Comparison of ENCODE assay signal across 10 cellular contexts in the genomic region with DNA sequence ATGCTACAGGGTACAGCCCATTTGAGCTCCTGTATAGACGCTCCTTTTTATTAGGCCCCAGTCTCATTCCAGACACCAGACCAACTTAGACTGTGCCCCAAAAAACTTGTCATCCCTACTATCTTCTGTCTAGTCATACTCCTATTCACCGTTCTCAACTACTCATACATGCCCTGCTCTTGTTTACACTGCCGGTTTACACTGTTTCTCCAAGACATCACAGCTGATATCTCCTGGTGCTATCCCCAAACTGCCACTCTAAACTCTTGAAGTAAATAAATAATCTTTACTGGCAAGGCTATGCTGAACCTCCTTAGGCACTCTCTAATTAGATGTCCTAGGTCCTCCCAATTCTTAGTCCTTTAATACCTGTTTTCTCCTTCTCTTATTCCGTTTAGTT. TPM values are rescaled to one million over a fixed set of nuclear protein-coding genes. Genes with fewer than 3 reads are reported as not detected.
DNase-seq lines count a peak whose midpoint lies in the region; ATAC-seq and TF ChIP-seq lines count a peak whose summit lies in the region.
"Not testable (repeated sequence)": the region's sequence is repeated elsewhere in the genome, so short reads cannot be mapped to it uniquely, and the experiment has no call there.
"Had no signal": no experiment of that assay in that cellular context is flagged by ENCODE, and none has a peak within 500 bp of the region (broad histone marks: within the 10 kb centered on the region; RNA-seq: fewer than 3 reads in every experiment).

No MANE protein-coding gene starts in this region.

- H3K27ac Mint-ChIP-seq in Caco-2 (ENCODE audit: unreplicated experiment), result peak overlapping the region; percentile 44
- H3K27ac Mint-ChIP-seq in activated T-cell treated with anti-CD3 and anti-CD28 coated beads, Interleukin-2, amount 50 U/mL, for 72 hours, result peak overlapping the region; percentile 85
- H3K27ac Mint-ChIP-seq in central memory CD8-positive, alpha-beta T cell (ENCODE audit: low read depth), result peak overlapping the region; percentile 55
- H3K27ac Mint-ChIP-seq in memory B cell, result peak overlapping the region; percentile 55
- H3K27ac Mint-ChIP-seq in stimulated activated effector memory CD8-positive, alpha-beta T cell treated with anti-CD3 and anti-CD28 coated beads, Interleukin-12 subunit alpha, Interleukin-12 subunit beta, amount 100 ng/mL, for 72 hours, result peak overlapping the region; percentile 61

- POLR2A ChIA-PET in Caco-2 (lab: Charles Lee), result not testable (repeated sequence)

- DNase-seq in Caco-2; activated T-cell treated with anti-CD3 and anti-CD28 coated beads, Interleukin-2, amount 50 U/mL, for 72 hours; central memory CD8-positive, alpha-beta T cell (ENCODE audit: low spot score in 2 of 2); memory B cell (ENCODE audit: low spot score in 2 of 2); stimulated activated effector memory CD8-positive, alpha-beta T cell treated with anti-CD3 and anti-CD28 coated beads, Interleukin-12 subunit alpha, Interleukin-12 subunit beta, amount 100 ng/mL, for 72 hours (ENCODE audit: low spot score in 2 of 2): not testable (repeated sequence)

- CTCF ChIA-PET in Caco-2 (lab: Charles Lee), result not testable (repeated sequence)

- H3K9me3 ChIP-seq in Caco-2, result not testable (repeated sequence)

- intact Hi-C loops in Caco-2 (cut with micrococcal nuclease; ENCODE audit: unreplicated experiment), result not testable (repeated sequence)

- not testable (repeated sequence) for ATAC-seq in activated T-cell treated with anti-CD3 and anti-CD28 coated beads, Interleukin-2, amount 50 U/mL, for 72 hours (replicated peaks in 1 of 2); central memory CD8-positive, alpha-beta T cell (replicated peaks; ENCODE audit: extremely low read depth, poor library complexity, severe bottlenecking); memory B cell (ENCODE audit: low read depth); stimulated activated effector memory CD8-positive, alpha-beta T cell treated with anti-CD3 and anti-CD28 coated beads, Interleukin-12 subunit alpha, Interleukin-12 subunit beta, amount 100 ng/mL, for 72 hours

- not testable (repeated sequence) for H3K36me3 ChIP-seq in Caco-2 (ENCODE audit: control insufficient read depth, insufficient read depth, low read length)

- not testable (repeated sequence) for BruUV-seq in Caco-2 (replicated peaks; lab: Mats Ljungman, UMichigan)

- not testable (repeated sequence) for H3K27me3 ChIP-seq in Caco-2 (replicated peaks; ENCODE audit: control insufficient read depth, insufficient read depth, low read length)

- peaks cover 19% of the 10 kb centered on the region for H3K9me3 Mint-ChIP-seq in Caco-2 (ENCODE audit: unreplicated experiment)
- H3K9me3 Mint-ChIP-seq in activated T-cell treated with anti-CD3 and anti-CD28 coated beads, Interleukin-2, amount 50 U/mL, for 72 hours; central memory CD8-positive, alpha-beta T cell; memory B cell; stimulated activated effector memory CD8-positive, alpha-beta T cell treated with anti-CD3 and anti-CD28 coated beads, Interleukin-12 subunit alpha, Interleukin-12 subunit beta, amount 100 ng/mL, for 72 hours: not testable (repeated sequence)

- H3K4me1 Mint-ChIP-seq in Caco-2 (ENCODE audit: low read depth, unreplicated experiment), result not testable (repeated sequence)
- H3K4me1 Mint-ChIP-seq in activated T-cell treated with anti-CD3 and anti-CD28 coated beads, Interleukin-2, amount 50 U/mL, for 72 hours (ENCODE audit: low read depth), result peaks cover 36% of the 10 kb centered on the region
- H3K4me1 Mint-ChIP-seq in central memory CD8-positive, alpha-beta T cell, result peaks cover 11% of the 10 kb centered on the region
- H3K4me1 Mint-ChIP-seq in memory B cell, result peaks cover 14% of the 10 kb centered on the region
- peaks cover 31% of the 10 kb centered on the region for H3K4me1 Mint-ChIP-seq in stimulated activated effector memory CD8-positive, alpha-beta T cell treated with anti-CD3 and anti-CD28 coated beads, Interleukin-12 subunit alpha, Interleukin-12 subunit beta, amount 100 ng/mL, for 72 hours

- H3K4me1 ChIP-seq in Caco-2, result peaks cover 24% of the 10 kb centered on the region

- not testable (repeated sequence) for H3K4me3 ChIP-seq in Caco-2 (ENCODE audit: low read depth, low read length)

- TF ChIP-seq CTCF in Caco-2 (IDR thresholded peaks at IDR 0.05; ENCODE audit: insufficient read depth in 1 of 2, low read depth in 1 of 2, low read length in 1 of 2, severe bottlenecking in 1 of 2, unreplicated experiment in 1 of 2), result not testable (repeated sequence)

- H3K4me3 Mint-ChIP-seq in Caco-2 (ENCODE audit: unreplicated experiment); activated T-cell treated with anti-CD3 and anti-CD28 coated beads, Interleukin-2, amount 50 U/mL, for 72 hours; central memory CD8-positive, alpha-beta T cell; memory B cell; stimulated activated effector memory CD8-positive, alpha-beta T cell treated with anti-CD3 and anti-CD28 coated beads, Interleukin-12 subunit alpha, Interleukin-12 subunit beta, amount 100 ng/mL, for 72 hours: not testable (repeated sequence)

- H3K36me3 Mint-ChIP-seq in Caco-2 (ENCODE audit: insufficient read depth, unreplicated experiment); central memory CD8-positive, alpha-beta T cell (ENCODE audit: insufficient read depth); memory B cell; stimulated activated effector memory CD8-positive, alpha-beta T cell treated with anti-CD3 and anti-CD28 coated beads, Interleukin-12 subunit alpha, Interleukin-12 subunit beta, amount 100 ng/mL, for 72 hours: not testable (repeated sequence)
- H3K36me3 Mint-ChIP-seq in activated T-cell treated with anti-CD3 and anti-CD28 coated beads, Interleukin-2, amount 50 U/mL, for 72 hours (ENCODE audit: insufficient read depth in 2 of 2), result peaks cover 0 to 11% of the 10 kb centered on the region in 2 donors

- H3K27me3 Mint-ChIP-seq in Caco-2 (ENCODE audit: insufficient read depth, unreplicated experiment); central memory CD8-positive, alpha-beta T cell; memory B cell: not testable (repeated sequence)
- H3K27me3 Mint-ChIP-seq in activated T-cell treated with anti-CD3 and anti-CD28 coated beads, Interleukin-2, amount 50 U/mL, for 72 hours (ENCODE audit: low read depth), result peaks cover 52% of the 10 kb centered on the region

RNA-seq across cellular contexts. Expression of a gene that starts 30.5 kb away (rescaled TPM):
- total RNA-seq in Caco-2 (2022), result 1,007 and 1,095 TPM in 2 replicates
- 1,000 to 10,000 TPM; 4,011 to 4,477 TPM for total RNA-seq in activated T-cell treated with anti-CD3 and anti-CD28 coated beads, Interleukin-2, amount 50 U/mL, for 72 hours

RNA-seq across cellular contexts. Expression of a gene that starts 38.0 kb away (rescaled TPM):
- not detected in 2 replicates for total RNA-seq in Caco-2 (2022)
- total RNA-seq in activated T-cell treated with anti-CD3 and anti-CD28 coated beads, Interleukin-2, amount 50 U/mL, for 72 hours, result not detected
- total RNA-seq: A172; CD8-positive, alpha-beta T cell; Daoy; G401; GM12878 had no signal
